ENCODE assay signal across 1 cellular context in the genomic region with DNA sequence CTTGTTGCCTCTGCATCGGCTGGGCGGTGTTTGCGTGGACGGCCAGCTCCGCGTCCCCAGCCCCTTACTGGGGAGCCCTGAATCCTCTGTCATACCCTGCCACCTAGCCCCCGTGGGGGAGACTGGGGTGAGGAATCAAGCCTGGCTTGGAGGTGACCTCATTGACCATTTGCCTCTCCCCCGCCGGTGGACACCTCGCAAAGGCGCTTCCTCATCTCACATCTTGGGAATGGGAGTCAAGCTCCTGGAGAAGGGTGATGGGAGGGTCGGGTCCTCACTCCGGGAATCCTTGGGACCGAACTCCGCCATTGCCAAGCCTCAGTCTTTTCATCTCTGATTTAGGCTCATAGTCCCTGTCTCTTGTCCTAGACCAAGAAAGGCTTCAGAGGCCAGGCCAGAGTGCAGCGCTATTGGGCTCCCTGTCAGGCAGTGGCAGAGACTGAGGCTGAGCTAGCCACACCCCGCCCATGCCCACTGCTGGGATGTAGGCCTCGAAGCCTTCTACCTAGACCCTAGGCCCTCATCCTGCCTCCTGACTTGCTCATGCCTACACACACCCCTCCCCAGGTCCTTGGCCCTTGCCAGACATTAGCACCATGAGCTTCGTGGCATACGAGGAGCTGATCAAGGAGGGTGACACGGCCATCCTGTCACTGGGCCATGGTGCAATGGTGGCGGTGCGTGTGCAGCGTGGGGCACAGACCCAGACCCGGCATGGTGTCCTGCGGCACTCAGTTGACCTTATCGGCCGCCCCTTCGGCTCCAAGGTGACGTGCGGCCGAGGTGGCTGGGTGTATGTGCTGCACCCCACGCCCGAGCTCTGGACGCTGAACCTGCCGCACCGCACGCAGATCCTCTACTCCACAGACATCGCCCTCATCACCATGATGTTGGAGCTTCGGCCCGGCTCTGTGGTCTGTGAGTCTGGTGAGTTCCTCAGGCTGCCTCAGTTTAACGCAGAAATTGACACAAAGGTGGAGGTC.
TF ChIP-seq lines count a peak whose summit lies in the region.

No MANE protein-coding gene starts in this region.

TF ChIP-seq in IMR-90, 13 proteins besides CTCF, POLR2A, EP300 and RAD21:
- TF ChIP-seq FOS (IDR thresholded peaks at IDR 0.05; ENCODE audit: low read depth, low read length) (no peak), SMC3 (IDR thresholded peaks at IDR 0.05; ENCODE audit: low read depth, low read length) (no peak), MAZ (IDR thresholded peaks at IDR 0.05; ENCODE audit: borderline replicate concordance, low read depth, low read length) (no peak), RFX5 (IDR thresholded peaks at IDR 0.05; ENCODE audit: low read depth, low read length) (no peak), BHLHE40 (IDR thresholded peaks at IDR 0.05; ENCODE audit: low read depth, low read length) (no peak), CEBPB (IDR thresholded peaks at IDR 0.05; ENCODE audit: low read depth, low read length) (no peak), MAFK (IDR thresholded peaks at IDR 0.05; ENCODE audit: low read depth, low read length) (no peak), RCOR1 (IDR thresholded peaks at IDR 0.05; ENCODE audit: insufficient replicate concordance, low read length) (no peak), CHD1 (IDR thresholded peaks at IDR 0.05; ENCODE audit: low read depth, low read length) (no peak), MXI1 (IDR thresholded peaks at IDR 0.05; ENCODE audit: borderline replicate concordance, low read depth, low read length) (no peak), NFE2L2 (IDR thresholded peaks at IDR 0.05; ENCODE audit: low read depth, low read length) (no peak)
- TF ChIP-seq, protein P1, sequence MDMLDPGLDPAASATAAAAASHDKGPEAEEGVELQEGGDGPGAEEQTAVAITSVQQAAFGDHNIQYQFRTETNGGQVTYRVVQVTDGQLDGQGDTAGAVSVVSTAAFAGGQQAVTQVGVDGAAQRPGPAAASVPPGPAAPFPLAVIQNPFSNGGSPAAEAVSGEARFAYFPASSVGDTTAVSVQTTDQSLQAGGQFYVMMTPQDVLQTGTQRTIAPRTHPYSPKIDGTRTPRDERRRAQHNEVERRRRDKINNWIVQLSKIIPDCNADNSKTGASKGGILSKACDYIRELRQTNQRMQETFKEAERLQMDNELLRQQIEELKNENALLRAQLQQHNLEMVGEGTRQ (IDR thresholded peaks at IDR 0.05; ENCODE audit: low read depth, low read length) = no peak
- TF ChIP-seq, protein P2, sequence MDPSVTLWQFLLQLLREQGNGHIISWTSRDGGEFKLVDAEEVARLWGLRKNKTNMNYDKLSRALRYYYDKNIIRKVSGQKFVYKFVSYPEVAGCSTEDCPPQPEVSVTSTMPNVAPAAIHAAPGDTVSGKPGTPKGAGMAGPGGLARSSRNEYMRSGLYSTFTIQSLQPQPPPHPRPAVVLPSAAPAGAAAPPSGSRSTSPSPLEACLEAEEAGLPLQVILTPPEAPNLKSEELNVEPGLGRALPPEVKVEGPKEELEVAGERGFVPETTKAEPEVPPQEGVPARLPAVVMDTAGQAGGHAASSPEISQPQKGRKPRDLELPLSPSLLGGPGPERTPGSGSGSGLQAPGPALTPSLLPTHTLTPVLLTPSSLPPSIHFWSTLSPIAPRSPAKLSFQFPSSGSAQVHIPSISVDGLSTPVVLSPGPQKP (IDR thresholded peaks at IDR 0.05; ENCODE audit: borderline replicate concordance, low read depth, low read length) = no peak
TF ChIP-seq in IMR-90: peak in this region for 0.
